In genomic region chr12:32697445-32697844, GRCh38 we compare ENCODE assay signal across 16 cellular contexts. TPM values are rescaled to one million over a fixed set of nuclear protein-coding genes. Genes with fewer than 3 reads are reported as not detected.
DNase-seq lines count a peak whose midpoint lies in the region; ATAC-seq, FAIRE-seq and TF ChIP-seq lines count a peak whose summit lies in the region.
"Had no signal": no experiment of that assay in that cellular context is flagged by ENCODE, and none has a peak within 500 bp of the region (broad histone marks: within the 10 kb centered on the region; RNA-seq: fewer than 3 reads in every experiment).

No MANE protein-coding gene starts in this region.

- ATAC-seq in HG03565 (IDR thresholded peaks at IDR 0.05; ENCODE audit: unreplicated experiment) (no peak), HG03095 (IDR thresholded peaks at IDR 0.05; ENCODE audit: unreplicated experiment) (no peak), HG03460 (IDR thresholded peaks at IDR 0.05; ENCODE audit: unreplicated experiment) (no peak), HG02571 (IDR thresholded peaks at IDR 0.05; ENCODE audit: unreplicated experiment) (no peak)

- H3K4me2 ChIP-seq in DOHH2 (ENCODE audit: low read length), result peak overlapping the region; percentile 47; the same call in 1 of the 2 replicates
- no peak overlapping the region for H3K4me2 ChIP-seq in astrocyte (ENCODE audit: low read length)
- H3K4me2 ChIP-seq: GM23338, KMS-11 had no signal

- peak overlapping the region; percentile 31; the same call in 1 of the 2 replicates for H3K4me3 ChIP-seq in BE2C (ENCODE audit: low read depth, low read length)
- H3K4me3 ChIP-seq in DOHH2 (ENCODE audit: low read length), result no peak overlapping the region
- H3K4me3 ChIP-seq in astrocyte (ENCODE audit: insufficient read depth, low read depth, low read length), result no peak overlapping the region
- H3K4me3 ChIP-seq: GM23338 had no signal

- H3K36me3 Mint-ChIP-seq in astrocyte (ENCODE audit: low read depth, unreplicated experiment), result peaks cover 13% of the 10 kb centered on the region

- H3K9me3 ChIP-seq in BE2C (no peaks in the 10 kb centered on the region), DOHH2 (ENCODE audit: control insufficient read depth, insufficient read depth, low read length) (no peaks in the 10 kb centered on the region), astrocyte (ENCODE audit: insufficient read depth, low read depth, low read length) (no peaks in the 10 kb centered on the region)

- peaks cover 13% of the 10 kb centered on the region for H3K4me1 Mint-ChIP-seq in astrocyte (ENCODE audit: low read depth, unreplicated experiment)
- H3K4me1 Mint-ChIP-seq: CD14-positive monocyte had no signal

- H3K27me3 ChIP-seq in BE2C, result no peaks in the 10 kb centered on the region
- H3K27me3 ChIP-seq in DOHH2 (ENCODE audit: control insufficient read depth, low read length), result no peaks in the 10 kb centered on the region
- no peaks in the 10 kb centered on the region for H3K27me3 ChIP-seq in astrocyte (ENCODE audit: insufficient read depth, low read length)

- DNase-seq in BE2C (no peak), astrocyte (ENCODE audit: low read depth) (no peak), left kidney (ENCODE audit: low read depth, low spot score) (peak; percentile 12)
- DNase-seq: Caco-2; CD8-positive, alpha-beta memory T cell; H9 had no signal

- peaks cover 26% of the 10 kb centered on the region for H4K20me1 ChIP-seq in DOHH2 (ENCODE audit: control insufficient read depth, insufficient read depth, low read depth, low read length)
- peaks cover 41% of the 10 kb centered on the region for H4K20me1 ChIP-seq in astrocyte (ENCODE audit: insufficient read depth, low read length)

- no peak overlapping the region for H3K9ac ChIP-seq in astrocyte (ENCODE audit: low read length)
- H3K9ac ChIP-seq: KMS-11 had no signal

- H3K79me2 ChIP-seq in DOHH2 (ENCODE audit: control insufficient read depth, low read length) (peaks cover 88% of the 10 kb centered on the region), astrocyte (ENCODE audit: insufficient read depth, low read length) (peaks cover 81% of the 10 kb centered on the region)

- H3K27ac Mint-ChIP-seq in astrocyte (ENCODE audit: unreplicated experiment), result no peak overlapping the region
- H3K27ac Mint-ChIP-seq: IgD-negative memory B cell had no signal

- peak; percentile 60 for FAIRE-seq in astrocyte (lab: Jason Lieb, UNC)
- FAIRE-seq: GM18507 had no signal

- TF ChIP-seq CTCF in BE2C (IDR thresholded peaks at IDR 0.05; ENCODE audit: low read depth, low read length) (no peak), DOHH2 (IDR thresholded peaks at IDR 0.05; ENCODE audit: low read depth, low read length, poor library complexity, severe bottlenecking) (no peak), astrocyte (IDR thresholded peaks at IDR 0.05; ENCODE audit: insufficient read depth, low read depth, low read length) (no peak)

- H3K36me3 ChIP-seq in BE2C (peaks cover 4% of the 10 kb centered on the region), DOHH2 (ENCODE audit: control insufficient read depth, low read length) (peaks cover 43% of the 10 kb centered on the region), astrocyte (ENCODE audit: insufficient read depth, low read length) (peaks cover 3% of the 10 kb centered on the region)

- H3K4me3 Mint-ChIP-seq in astrocyte (ENCODE audit: unreplicated experiment), result no peak overlapping the region
- H3K4me3 Mint-ChIP-seq: CD14-positive monocyte; CD8-positive, alpha-beta memory T cell; GM23338; H9 had no signal

- no peak overlapping the region for H3K27ac ChIP-seq in DOHH2 (ENCODE audit: low read depth, low read length)
- no peak overlapping the region for H3K27ac ChIP-seq in astrocyte (ENCODE audit: low read depth, low read length)
- H3K27ac ChIP-seq: KMS-11 had no signal

- H3K9me2 ChIP-seq in DOHH2 (replicated peaks; ENCODE audit: control insufficient read depth, low read length), result no peaks in the 10 kb centered on the region

- H3F3A ChIP-seq in DOHH2 (ENCODE audit: control insufficient read depth, insufficient read depth), result no peaks in the 10 kb centered on the region

- no peak overlapping the region for H2AFZ ChIP-seq in astrocyte (ENCODE audit: low read depth, low read length)
- H2AFZ ChIP-seq: GM23338 had no signal

- H3K4me1 ChIP-seq in BE2C (peaks cover 14% of the 10 kb centered on the region), DOHH2 (ENCODE audit: control insufficient read depth, low read length) (peaks cover 50% of the 10 kb centered on the region), astrocyte (ENCODE audit: insufficient read depth, low read length) (no peaks in the 10 kb centered on the region)
- H3K4me1 ChIP-seq: Caco-2 had no signal

- no peaks in the 10 kb centered on the region for H3K9me3 Mint-ChIP-seq in astrocyte (ENCODE audit: unreplicated experiment)
- H3K9me3 Mint-ChIP-seq: CD8-positive, alpha-beta memory T cell; IgD-negative memory B cell had no signal

- H3K27me3 Mint-ChIP-seq in astrocyte (ENCODE audit: low read depth, unreplicated experiment), result no peaks in the 10 kb centered on the region
- H3K27me3 Mint-ChIP-seq: CD8-positive, alpha-beta memory T cell; IgD-negative memory B cell had no signal

RNA-seq across cellular contexts. Expression of gene DNM1L, which starts 18.3 kb away (rescaled TPM):
- polyA plus RNA-seq in BE2C (2012; ENCODE audit: insufficient read depth, insufficient read length, low read depth), result 80.5 TPM
- 92.1 and 93.9 TPM in 2 replicates for total RNA-seq in astrocyte

RNA-seq across cellular contexts. Expression of gene YARS2, which starts 58.3 kb away (rescaled TPM):
- 37.1 TPM for polyA plus RNA-seq in BE2C (2012; ENCODE audit: insufficient read depth, insufficient read length, low read depth)
- total RNA-seq in astrocyte, result 26.5 and 29.0 TPM in 2 replicates
